1 cellular context compared by ENCODE assay signal in the genomic region with DNA sequence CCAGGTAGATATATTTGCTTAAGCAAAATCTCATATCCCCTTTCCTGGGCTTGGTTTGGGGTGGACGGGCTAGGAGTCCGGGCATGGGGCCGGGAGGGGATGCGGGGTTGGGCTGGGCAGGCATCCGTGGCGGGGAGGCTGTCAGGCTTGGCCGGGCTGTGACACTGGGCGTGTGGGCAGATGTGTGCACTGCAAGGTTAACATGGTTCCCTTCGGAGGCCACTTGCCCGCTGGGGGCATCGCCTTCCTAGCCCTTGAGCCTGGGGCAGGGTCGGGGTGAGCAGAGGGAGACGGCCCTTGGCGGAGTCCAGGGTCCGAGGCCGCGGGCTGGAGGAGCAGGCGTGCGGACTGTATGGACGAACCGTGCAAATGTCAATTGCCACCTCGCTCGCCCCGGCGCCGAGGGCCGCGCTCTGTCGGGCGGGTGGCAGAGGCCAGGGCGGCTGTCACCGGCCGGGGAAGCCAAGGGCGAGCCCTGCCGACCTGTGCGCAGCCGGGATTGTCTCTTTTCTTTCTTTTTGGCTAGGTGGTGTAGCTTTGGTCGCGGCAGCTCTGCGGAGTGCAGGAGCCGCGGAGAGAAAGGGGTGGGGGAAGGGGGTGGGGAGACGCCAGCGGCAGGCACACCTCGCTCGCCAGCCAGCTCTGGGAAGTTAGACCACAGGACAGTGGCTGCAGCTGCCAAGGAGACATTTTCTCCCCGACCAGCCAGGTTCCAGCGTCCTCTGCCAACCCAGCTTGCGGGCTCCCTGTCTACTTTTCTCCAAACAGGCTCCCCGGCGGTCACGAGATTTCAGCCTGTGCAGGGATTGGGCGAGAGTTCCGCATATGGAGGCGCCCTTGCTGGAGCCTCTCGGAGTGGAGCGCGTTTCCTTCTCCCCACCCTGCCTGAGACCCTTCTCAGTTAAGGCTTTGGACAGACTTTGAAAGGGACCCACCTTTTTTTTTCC.
TF ChIP-seq lines count a peak whose summit lies in the region.

No MANE protein-coding gene starts in this region.

TF ChIP-seq in HepG2, 621 proteins besides CTCF, POLR2A, EP300 and RAD21 (continued from another document and continues in another):
- TF ChIP-seq HMGXB4 (CRISPR knock-in tag; IDR thresholded peaks at IDR 0.05; ENCODE audit: borderline replicate concordance in 1 of 2, low read depth in 1 of 2) (peak in 1 of 2 experiments; percentile 46; a peak in 2 of 4 replicates), MED8 (CRISPR knock-in tag; IDR thresholded peaks at IDR 0.05; ENCODE audit: insufficient replicate concordance) (no peak), SIN3B (IDR thresholded peaks at IDR 0.05; ENCODE audit: low read length) (no peak), ZNF138 (CRISPR knock-in tag; IDR thresholded peaks at IDR 0.05; ENCODE audit: low read depth) (0 out of 2 replicates have a peak, but pooled peaks have one; percentile 11), ZNF432 (CRISPR knock-in tag; IDR thresholded peaks at IDR 0.05; ENCODE audit: borderline replicate concordance) (no peak), IKZF1 (IDR thresholded peaks at IDR 0.05) (no peak), ZSCAN9 (CRISPR knock-in tag; IDR thresholded peaks at IDR 0.05; ENCODE audit: borderline replicate concordance) (no peak), RXRA (CRISPR knock-in tag; IDR thresholded peaks at IDR 0.05) (no peak), BORCS8-MEF2B (CRISPR knock-in tag; IDR thresholded peaks at IDR 0.05) (no peak), DR1 (CRISPR knock-in tag; IDR thresholded peaks at IDR 0.05) (peak; percentile 41; the same call in 1 of the 2 replicates), NCOA1 (CRISPR knock-in tag; IDR thresholded peaks at IDR 0.05) (0 out of 2 replicates have a peak, but pooled peaks have one; percentile 26), EZH2 (conservative IDR thresholded peaks at IDR 0.05; ENCODE audit: low read depth, low read length) (no peak), MTA1 (CRISPR knock-in tag; IDR thresholded peaks at IDR 0.05; ENCODE audit: borderline replicate concordance) (0 out of 2 replicates have a peak, but pooled peaks have one; percentile 20), ISL2 (CRISPR knock-in tag; IDR thresholded peaks at IDR 0.05) (0 out of 2 replicates have a peak, but pooled peaks have one; percentile 17), PRDM4 (CRISPR knock-in tag; IDR thresholded peaks at IDR 0.05; ENCODE audit: borderline replicate concordance) (no peak), TCF7 (IDR thresholded peaks at IDR 0.05; ENCODE audit: low read depth) (no peak), MAF1 (CRISPR knock-in tag; IDR thresholded peaks at IDR 0.05; ENCODE audit: borderline replicate concordance) (no peak), SMARCC2 (IDR thresholded peaks at IDR 0.05) (no peak), REXO4 (CRISPR knock-in tag; IDR thresholded peaks at IDR 0.05; ENCODE audit: borderline replicate concordance) (no peak), TBX2 (CRISPR knock-in tag; IDR thresholded peaks at IDR 0.05; ENCODE audit: borderline replicate concordance) (peak; percentile 56; the same call in 1 of the 2 replicates), HNF4G (IDR thresholded peaks at IDR 0.05; ENCODE audit: borderline replicate concordance, low read depth, low read length) (no peak), HNF4G (CRISPR knock-in tag; IDR thresholded peaks at IDR 0.05; ENCODE audit: borderline replicate concordance, low read depth) (no peak), SRY (CRISPR knock-in tag; IDR thresholded peaks at IDR 0.05) (0 out of 2 replicates have a peak, but pooled peaks have one; percentile 62), ZNF564 (CRISPR knock-in tag; IDR thresholded peaks at IDR 0.05) (0 out of 2 replicates have a peak, but pooled peaks have one; percentile 44), RAD51 (IDR thresholded peaks at IDR 0.05; ENCODE audit: borderline replicate concordance) (no peak), NPAS2 (CRISPR knock-in tag; IDR thresholded peaks at IDR 0.05; ENCODE audit: borderline replicate concordance) (no peak), ZNF552 (CRISPR knock-in tag; IDR thresholded peaks at IDR 0.05; ENCODE audit: borderline replicate concordance) (no peak), RBFOX2 (IDR thresholded peaks at IDR 0.05; ENCODE audit: low read depth, low read length) (peak; percentile 77), ELF3 (CRISPR knock-in tag; IDR thresholded peaks at IDR 0.05) (peak; percentile 14; the same call in 1 of the 2 replicates), ZNF782 (CRISPR knock-in tag; IDR thresholded peaks at IDR 0.05; ENCODE audit: borderline replicate concordance) (peak; percentile 30; the same call in 1 of the 2 replicates), TOE1 (CRISPR knock-in tag; IDR thresholded peaks at IDR 0.05) (no peak), FIP1L1 (IDR thresholded peaks at IDR 0.05; ENCODE audit: borderline replicate concordance, insufficient read depth, low read depth, low read length) (no peak), FOXA1 (IDR thresholded peaks at IDR 0.05) (no peak), FOXA1 (CRISPR knock-in tag; IDR thresholded peaks at IDR 0.05) (peak; percentile 22; the same call in 1 of the 2 replicates)
- TF ChIP-seq, protein P1, sequence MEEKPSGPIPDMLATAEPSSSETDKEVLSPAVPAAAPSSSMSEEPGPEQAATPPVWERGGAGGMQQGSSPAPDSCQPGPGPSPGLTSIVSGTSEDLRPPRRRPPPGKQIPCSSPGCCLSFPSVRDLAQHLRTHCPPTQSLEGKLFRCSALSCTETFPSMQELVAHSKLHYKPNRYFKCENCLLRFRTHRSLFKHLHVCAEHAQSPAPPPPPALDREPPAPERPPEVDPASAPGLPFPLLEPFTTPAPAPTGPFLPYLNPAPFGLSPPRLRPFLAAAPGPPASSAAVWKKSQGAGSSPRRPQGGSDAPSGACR (CRISPR knock-in tag; IDR thresholded peaks at IDR 0.05) = no peak
- TF ChIP-seq, protein P2, sequence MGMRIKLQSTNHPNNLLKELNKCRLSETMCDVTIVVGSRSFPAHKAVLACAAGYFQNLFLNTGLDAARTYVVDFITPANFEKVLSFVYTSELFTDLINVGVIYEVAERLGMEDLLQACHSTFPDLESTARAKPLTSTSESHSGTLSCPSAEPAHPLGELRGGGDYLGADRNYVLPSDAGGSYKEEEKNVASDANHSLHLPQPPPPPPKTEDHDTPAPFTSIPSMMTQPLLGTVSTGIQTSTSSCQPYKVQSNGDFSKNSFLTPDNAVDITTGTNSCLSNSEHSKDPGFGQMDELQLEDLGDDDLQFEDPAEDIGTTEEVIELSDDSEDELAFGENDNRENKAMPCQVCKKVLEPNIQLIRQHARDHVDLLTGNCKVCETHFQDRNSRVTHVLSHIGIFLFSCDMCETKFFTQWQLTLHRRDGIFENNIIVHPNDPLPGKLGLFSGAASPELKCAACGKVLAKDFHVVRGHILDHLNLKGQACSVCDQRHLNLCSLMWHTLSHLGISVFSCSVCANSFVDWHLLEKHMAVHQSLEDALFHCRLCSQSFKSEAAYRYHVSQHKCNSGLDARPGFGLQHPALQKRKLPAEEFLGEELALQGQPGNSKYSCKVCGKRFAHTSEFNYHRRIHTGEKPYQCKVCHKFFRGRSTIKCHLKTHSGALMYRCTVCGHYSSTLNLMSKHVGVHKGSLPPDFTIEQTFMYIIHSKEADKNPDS (CRISPR knock-in tag; IDR thresholded peaks at IDR 0.05) = no peak
- TF ChIP-seq, protein P3, sequence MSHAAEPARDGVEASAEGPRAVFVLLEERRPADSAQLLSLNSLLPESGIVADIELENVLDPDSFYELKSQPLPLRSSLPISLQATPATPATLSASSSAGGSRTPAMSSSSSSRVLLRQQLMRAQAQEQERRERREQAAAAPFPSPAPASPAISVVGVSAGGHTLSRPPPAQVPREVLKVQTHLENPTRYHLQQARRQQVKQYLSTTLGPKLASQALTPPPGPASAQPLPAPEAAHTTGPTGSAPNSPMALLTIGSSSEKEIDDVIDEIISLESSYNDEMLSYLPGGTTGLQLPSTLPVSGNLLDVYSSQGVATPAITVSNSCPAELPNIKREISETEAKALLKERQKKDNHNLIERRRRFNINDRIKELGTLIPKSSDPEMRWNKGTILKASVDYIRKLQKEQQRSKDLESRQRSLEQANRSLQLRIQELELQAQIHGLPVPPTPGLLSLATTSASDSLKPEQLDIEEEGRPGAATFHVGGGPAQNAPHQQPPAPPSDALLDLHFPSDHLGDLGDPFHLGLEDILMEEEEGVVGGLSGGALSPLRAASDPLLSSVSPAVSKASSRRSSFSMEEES (CRISPR knock-in tag; IDR thresholded peaks at IDR 0.05) = peak; percentile 63; the same call in 1 of the 2 replicates
- TF ChIP-seq, protein P4, sequence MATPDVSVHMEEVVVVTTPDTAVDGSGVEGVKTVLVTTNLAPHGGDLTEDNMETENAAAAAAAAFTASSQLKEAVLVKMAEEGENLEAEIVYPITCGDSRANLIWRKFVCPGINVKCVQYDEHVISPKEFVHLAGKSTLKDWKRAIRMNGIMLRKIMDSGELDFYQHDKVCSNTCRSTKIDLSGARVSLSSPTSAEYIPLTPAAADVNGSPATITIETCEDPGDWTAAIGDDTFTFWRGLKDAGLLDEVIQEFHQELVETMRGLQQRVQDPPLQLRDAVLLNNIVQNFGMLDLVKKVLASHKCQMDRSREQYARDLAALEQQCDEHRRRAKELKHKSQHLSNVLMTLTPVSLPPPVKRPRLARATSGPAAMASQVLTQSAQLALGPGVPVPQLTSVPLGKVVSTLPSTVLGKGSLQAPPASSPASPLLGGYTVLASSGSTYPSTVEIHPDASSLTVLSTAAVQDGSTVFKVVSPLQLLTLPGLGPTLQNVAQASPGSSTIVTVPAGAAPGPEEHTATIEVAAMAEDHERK (CRISPR knock-in tag; IDR thresholded peaks at IDR 0.05; ENCODE audit: low read depth) = no peak
- TF ChIP-seq, protein P5, sequence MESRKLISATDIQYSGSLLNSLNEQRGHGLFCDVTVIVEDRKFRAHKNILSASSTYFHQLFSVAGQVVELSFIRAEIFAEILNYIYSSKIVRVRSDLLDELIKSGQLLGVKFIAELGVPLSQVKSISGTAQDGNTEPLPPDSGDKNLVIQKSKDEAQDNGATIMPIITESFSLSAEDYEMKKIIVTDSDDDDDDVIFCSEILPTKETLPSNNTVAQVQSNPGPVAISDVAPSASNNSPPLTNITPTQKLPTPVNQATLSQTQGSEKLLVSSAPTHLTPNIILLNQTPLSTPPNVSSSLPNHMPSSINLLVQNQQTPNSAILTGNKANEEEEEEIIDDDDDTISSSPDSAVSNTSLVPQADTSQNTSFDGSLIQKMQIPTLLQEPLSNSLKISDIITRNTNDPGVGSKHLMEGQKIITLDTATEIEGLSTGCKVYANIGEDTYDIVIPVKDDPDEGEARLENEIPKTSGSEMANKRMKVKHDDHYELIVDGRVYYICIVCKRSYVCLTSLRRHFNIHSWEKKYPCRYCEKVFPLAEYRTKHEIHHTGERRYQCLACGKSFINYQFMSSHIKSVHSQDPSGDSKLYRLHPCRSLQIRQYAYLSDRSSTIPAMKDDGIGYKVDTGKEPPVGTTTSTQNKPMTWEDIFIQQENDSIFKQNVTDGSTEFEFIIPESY (CRISPR knock-in tag; IDR thresholded peaks at IDR 0.05) = no peak
